Comparison of ENCODE assay signal across 16 cellular contexts in genomic region chr4:21202959-21203358, GRCh38.
A peak's percentile ranks its signal among the peaks of the same experiment; 100 is the strongest.
DNase-seq lines count a peak whose midpoint lies in the region; ATAC-seq and TF ChIP-seq lines count a peak whose summit lies in the region.
"Had no signal": no experiment of that assay in that cellular context is flagged by ENCODE, and none has a peak within 500 bp of the region (broad histone marks: within the 10 kb centered on the region; RNA-seq: fewer than 3 reads in every experiment).

No MANE protein-coding gene starts in this region.

- H3K27me3 Mint-ChIP-seq in GM23338 (ENCODE audit: insufficient read depth, low read depth, poor library complexity): no peaks in the 10 kb centered on the region
- H3K27me3 Mint-ChIP-seq: B cell; CD4-positive, alpha-beta T cell had no signal

- no peak for TF ChIP-seq CTCF in GM23338 (conservative IDR thresholded peaks at IDR 0.05; ENCODE audit: low read depth in 2 of 2)

- 0 out of 2 replicates have a peak overlapping the region, but pooled peaks have one; percentile 22 for H3K27ac Mint-ChIP-seq in GM23338
- H3K27ac Mint-ChIP-seq: B cell; CD4-positive, alpha-beta T cell; HFFc6 had no signal

- no peaks in the 10 kb centered on the region for H3K36me3 ChIP-seq in GM23338 (ENCODE audit: insufficient read depth)

- H3K4me1 ChIP-seq in GM23338 (ENCODE audit: insufficient read depth): peaks cover 4% of the 10 kb centered on the region; the same call in 1 of the 2 replicates

- H3K79me2 ChIP-seq in GM23338 (replicated peaks; ENCODE audit: insufficient read depth): no peaks in the 10 kb centered on the region

- no peaks in the 10 kb centered on the region for H3K27me3 ChIP-seq in GM23338 (ENCODE audit: insufficient read depth)

- H4K20me1 ChIP-seq in GM23338 (replicated peaks; ENCODE audit: insufficient read depth): no peaks in the 10 kb centered on the region

- no peak overlapping the region for H2AFZ ChIP-seq in GM23338

- ATAC-seq in GM23338 (no peak), esophagus mucosa (peak; percentile 72), GM18909 (IDR thresholded peaks at IDR 0.05; ENCODE audit: poor library complexity, unreplicated experiment) (no peak), GM21390 (IDR thresholded peaks at IDR 0.05; ENCODE audit: unreplicated experiment) (no peak)

- H3F3A ChIP-seq in GM23338 (replicated peaks; ENCODE audit: low read depth): no peaks in the 10 kb centered on the region

- no peak overlapping the region for H3K4me2 ChIP-seq in GM23338

- DNase-seq in GM23338 (ENCODE audit: low spot score) (no peak), astrocyte of the hippocampus (ENCODE audit: low read depth, low spot score) (peak; percentile 1), occipital lobe (lab: John Stamatoyannopoulos, UW) (peak; percentile 5), DMS 273 (lab: John Stamatoyannopoulos, UW; ENCODE audit: unreplicated experiment) (no peak)
- DNase-seq in central memory CD4-positive, alpha-beta T cell: no peak
- DNase-seq: C1 segment of cervical spinal cord; CD4-positive, alpha-beta T cell; DMS153; DMS79 treated with DMSO at 0.1 percent for 48 hours; GDM1; HCEC 1CT; HFFc6 had no signal

- H3K9me3 Mint-ChIP-seq in GM23338: no peaks in the 10 kb centered on the region

- H3K4me3 Mint-ChIP-seq in GM23338: no peak overlapping the region
- H3K4me3 Mint-ChIP-seq: B cell; CD4-positive, alpha-beta T cell; HFFc6 had no signal

- no peak overlapping the region for H3K27ac ChIP-seq in GM23338 (ENCODE audit: low read depth)

- no peaks in the 10 kb centered on the region for H3K9me2 ChIP-seq in GM23338 (ENCODE audit: insufficient read depth)

- H3K36me3 Mint-ChIP-seq in GM23338 (ENCODE audit: low read depth): no peaks in the 10 kb centered on the region

- H3K4me3 ChIP-seq in GM23338: no peak overlapping the region

- H3K4me1 Mint-ChIP-seq in GM23338: no peaks in the 10 kb centered on the region; the same call in 2 of the 3 replicates
- H3K4me1 Mint-ChIP-seq: B cell had no signal

TF ChIP-seq in GM23338, 12 proteins besides CTCF, POLR2A, EP300 and RAD21:
- TF ChIP-seq POLR2AphosphoS5 (IDR thresholded peaks at IDR 0.05; ENCODE audit: low read depth) (no peak), ZNF462 (CRISPR knock-in tag; IDR thresholded peaks at IDR 0.05) (no peak), CREB1 (CRISPR knock-in tag; IDR thresholded peaks at IDR 0.05; ENCODE audit: low read depth) (no peak), REST (IDR thresholded peaks at IDR 0.05; ENCODE audit: unreplicated experiment) (no peak), JUNB (IDR thresholded peaks at IDR 0.05; ENCODE audit: unreplicated experiment) (no peak), EZH2 (IDR thresholded peaks at IDR 0.05; ENCODE audit: low read depth, unreplicated experiment) (no peak), EZH2phosphoT487 (IDR thresholded peaks at IDR 0.05; ENCODE audit: unreplicated experiment) (no peak)
TF ChIP-seq in GM23338: peak in this region for 0.

Comparison
In these comparisons a context has a peak if more than half of its experiments do, and no peak if none do; other contexts are left out.
1. DNase-seq: peak in astrocyte of the hippocampus (single experiment) and occipital lobe (single experiment); none in GM23338 (single experiment), DMS 273 (single experiment) and central memory CD4-positive, alpha-beta T cell (single experiment).